ENCODE assay signal across 8 cellular contexts in the genomic region with DNA sequence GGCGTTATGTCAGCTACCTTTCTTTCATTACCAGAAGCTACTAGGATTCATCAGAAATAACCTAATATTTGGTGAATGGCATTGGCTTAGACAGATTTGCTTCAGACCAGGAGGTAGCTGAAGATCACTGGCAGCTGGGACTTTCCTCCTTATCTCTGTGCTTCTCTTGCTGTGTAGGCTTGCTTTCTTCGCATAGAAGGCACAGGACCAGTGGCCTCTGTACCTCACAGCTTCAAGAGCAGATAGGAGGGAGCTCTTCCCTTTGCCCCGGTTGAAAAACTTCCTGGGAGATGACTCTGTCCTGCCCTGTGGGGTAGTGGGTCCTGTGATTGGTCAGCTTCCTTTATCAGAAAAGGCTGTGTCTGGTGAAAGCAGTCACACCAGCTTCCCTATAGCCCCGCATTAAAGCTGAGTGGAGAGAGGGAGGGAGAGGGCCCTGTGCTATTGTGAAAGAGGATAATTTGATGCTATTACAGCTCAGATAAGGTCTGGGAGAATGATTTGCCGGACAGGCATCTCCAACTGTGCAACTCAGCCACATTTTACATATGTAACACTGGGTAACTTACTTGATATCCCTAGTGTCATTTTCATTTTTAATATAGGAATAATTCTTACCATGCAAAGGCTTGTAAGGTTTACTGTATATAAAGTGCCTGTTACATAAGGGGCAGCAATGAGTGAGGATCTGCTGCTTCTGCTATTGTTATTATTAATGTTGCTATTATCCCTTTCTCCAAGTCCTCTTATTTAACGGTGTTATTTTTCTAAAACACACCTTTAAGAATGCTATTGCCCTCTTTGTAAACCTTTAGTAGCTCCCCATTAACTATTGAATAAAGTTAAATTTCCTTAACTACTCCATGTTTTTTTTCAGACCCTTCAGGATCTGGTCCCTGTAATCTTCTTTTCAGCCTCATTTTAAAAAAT. TPM values are rescaled to one million over a fixed set of nuclear protein-coding genes. Genes with fewer than 3 reads are reported as not detected.
DNase-seq lines count a peak whose midpoint lies in the region; ATAC-seq and TF ChIP-seq lines count a peak whose summit lies in the region.

No MANE protein-coding gene starts in this region.

- CTCF ChIA-PET in WTC11 (lab: Charles Lee) = interaction anchor here (0.5 to 1.1 kb wide), 3 partner anchors 21 to 120 kb away, joined by 3 to 6 read pairs (median 5); no protein-coding TSS in a partner anchor

- DNase-seq in NCI-H82 (lab: John Stamatoyannopoulos, UW) (peak; percentile 25), NCI-H82 treated with DMSO at 0.1 percent for 48 hours (lab: John Stamatoyannopoulos, UW; ENCODE audit: unreplicated experiment) (no peak), WTC11 (ENCODE audit: low spot score) (no peak), left colon (peak; percentile 17 to 51), vagina (ENCODE audit: extremely low spot score in 2 of 2) (no peak), HPDE6-E6E7 (ENCODE audit: extremely low spot score) (no peak)
- no peak for DNase-seq in stimulated activated CD4-positive, alpha-beta T cell treated with anti-CD3 and anti-CD28 coated beads, Interleukin-2, amount 100 ng/mL, for 48 hours

- H3K9me3 ChIP-seq in vagina = no peaks in the 10 kb centered on the region

- H3K27ac ChIP-seq in vagina = peak overlapping the region; percentile 78

- no peak overlapping the region for H3K4me3 ChIP-seq in vagina

- H3K27ac Mint-ChIP-seq in WTC11 = no peak overlapping the region

- POLR2A ChIA-PET in WTC11 (lab: Charles Lee) = no interaction called here

- no peaks in the 10 kb centered on the region for H3K27me3 Mint-ChIP-seq in WTC11 (ENCODE audit: low read depth)

- H3K9me3 Mint-ChIP-seq in WTC11 = peaks cover 3% of the 10 kb centered on the region; the same call in 1 of the 2 replicates

- H3K4me3 Mint-ChIP-seq in WTC11 = no peak overlapping the region

- H3K4me1 ChIP-seq in vagina = peaks cover 44% of the 10 kb centered on the region

- TF ChIP-seq POLR2A in vagina (IDR thresholded peaks at IDR 0.05) = no peak

- peaks cover 21% of the 10 kb centered on the region for H3K4me1 Mint-ChIP-seq in WTC11

- H3K36me3 ChIP-seq in vagina = no peaks in the 10 kb centered on the region

- no peaks in the 10 kb centered on the region for H3K36me3 Mint-ChIP-seq in WTC11

- no peak for TF ChIP-seq CTCF in WTC11 (IDR thresholded peaks at IDR 0.05)
- no peak for TF ChIP-seq CTCF in vagina (IDR thresholded peaks at IDR 0.05)

- intact Hi-C loops in left colon (cut with DNase I, micrococcal nuclease) = no loop called here
- intact Hi-C loops in vagina (cut with DNase I) = no loop called here

- peak; percentile 91 for ATAC-seq in WTC11
- peak; percentile 97 for ATAC-seq in left colon
- ATAC-seq in HG02759 (IDR thresholded peaks at IDR 0.05; ENCODE audit: unreplicated experiment) = no peak

- no peaks in the 10 kb centered on the region for H3K27me3 ChIP-seq in vagina

TF ChIP-seq in WTC11, 78 proteins besides CTCF, POLR2A, EP300 and RAD21:
- no peak for TF ChIP-seq GTF2I (CRISPR knock-in tag; conservative IDR thresholded peaks at IDR 0.05)
- no peak for TF ChIP-seq IRF2 (CRISPR knock-in tag; IDR thresholded peaks at IDR 0.05; ENCODE audit: borderline replicate concordance, low read depth)
- no peak for TF ChIP-seq RELA (CRISPR knock-in tag; IDR thresholded peaks at IDR 0.05; ENCODE audit: borderline replicate concordance)
- TF ChIP-seq, protein P1, sequence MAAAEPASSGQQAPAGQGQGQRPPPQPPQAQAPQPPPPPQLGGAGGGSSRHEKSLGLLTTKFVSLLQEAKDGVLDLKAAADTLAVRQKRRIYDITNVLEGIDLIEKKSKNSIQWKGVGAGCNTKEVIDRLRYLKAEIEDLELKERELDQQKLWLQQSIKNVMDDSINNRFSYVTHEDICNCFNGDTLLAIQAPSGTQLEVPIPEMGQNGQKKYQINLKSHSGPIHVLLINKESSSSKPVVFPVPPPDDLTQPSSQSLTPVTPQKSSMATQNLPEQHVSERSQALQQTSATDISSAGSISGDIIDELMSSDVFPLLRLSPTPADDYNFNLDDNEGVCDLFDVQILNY (CRISPR knock-in tag; IDR thresholded peaks at IDR 0.05) = no peak
- no peak for TF ChIP-seq ZNF416 (CRISPR knock-in tag; IDR thresholded peaks at IDR 0.05)

RNA-seq across cellular contexts. Expression of a gene that starts 31.6 kb away (rescaled TPM):
- total RNA-seq in WTC11 (2021) (55.6 to 66.7 TPM (median 63.5 TPM) in 3 replicates), left colon (10 to 100 TPM; 51.2 to 52.2 TPM), vagina (72.2 TPM)

Comparison
In these comparisons a context has a peak if more than half of its experiments do, and no peak if none do; other contexts are left out.
1. DNase-seq: peak in NCI-H82 (single experiment) and left colon (2 of 2); none in NCI-H82 treated with DMSO at 0.1 percent for 48 hours (single experiment), WTC11 (single experiment), vagina (0 of 2), stimulated activated CD4-positive, alpha-beta T cell treated with anti-CD3 and anti-CD28 coated beads, Interleukin-2, amount 100 ng/mL, for 48 hours (0 of 2) and HPDE6-E6E7 (single experiment).